Comparison of ENCODE assay signal across 9 cellular contexts in genomic region chr2:119255760-119256573, GRCh38. TPM values are rescaled to one million over a fixed set of nuclear protein-coding genes. Genes with fewer than 3 reads are reported as not detected.
DNase-seq lines count a peak whose midpoint lies in the region; ATAC-seq and FAIRE-seq lines count a peak whose summit lies in the region.
"Had no signal": no experiment of that assay in that cellular context is flagged by ENCODE, and none has a peak within 500 bp of the region (broad histone marks: within the 10 kb centered on the region; RNA-seq: fewer than 3 reads in every experiment).

No MANE protein-coding gene starts in this region.

- FAIRE-seq in RCC 7860 (lab: Jason Lieb, UNC), result peak; percentile 98

- DNase-seq in H4 (ENCODE audit: low spot score), result peak; percentile 82
- DNase-seq in RCC 7860 (ENCODE audit: low spot score), result peak; percentile 97
- DNase-seq in fibroblast of gingiva (ENCODE audit: low read depth), result peak; percentile 93
- DNase-seq in pulmonary artery endothelial cell (ENCODE audit: low read depth, low spot score), result peak; percentile 80
- DNase-seq in putamen (ENCODE audit: low spot score), result no peak
- no peak for DNase-seq in activated CD4-positive, alpha-beta T cell treated with anti-CD3 and anti-CD28 coated beads for 4 hours
- DNase-seq in DMS114 treated with DMSO at 0.1 percent for 48 hours (lab: John Stamatoyannopoulos, UW; ENCODE audit: unreplicated experiment), result no peak
- DNase-seq: activated CD8-positive, alpha-beta memory T cell treated with anti-CD3 and anti-CD28 coated beads for 24 hours had no signal

- ATAC-seq in HG03196 (IDR thresholded peaks at IDR 0.05; ENCODE audit: unreplicated experiment), result no peak

RNA-seq across cellular contexts. Expression of gene STEAP3, which starts 32.3 kb away (rescaled TPM):
- 14.0 and 17.7 TPM in 2 replicates for total RNA-seq in H4 (2014; rRNA removed; shearing (Covaris generic))
- 12.2 and 23.7 TPM in 2 replicates for total RNA-seq in pulmonary artery endothelial cell

Comparison
In these comparisons a context has a peak if more than half of its experiments do, and no peak if none do; other contexts are left out.
1. DNase-seq: peak in H4 (single experiment), RCC 7860 (single experiment), fibroblast of gingiva (single experiment) and pulmonary artery endothelial cell (single experiment); none in putamen (single experiment), activated CD4-positive, alpha-beta T cell treated with anti-CD3 and anti-CD28 coated beads for 4 hours (0 of 2) and DMS114 treated with DMSO at 0.1 percent for 48 hours (single experiment).